In the genomic region with DNA sequence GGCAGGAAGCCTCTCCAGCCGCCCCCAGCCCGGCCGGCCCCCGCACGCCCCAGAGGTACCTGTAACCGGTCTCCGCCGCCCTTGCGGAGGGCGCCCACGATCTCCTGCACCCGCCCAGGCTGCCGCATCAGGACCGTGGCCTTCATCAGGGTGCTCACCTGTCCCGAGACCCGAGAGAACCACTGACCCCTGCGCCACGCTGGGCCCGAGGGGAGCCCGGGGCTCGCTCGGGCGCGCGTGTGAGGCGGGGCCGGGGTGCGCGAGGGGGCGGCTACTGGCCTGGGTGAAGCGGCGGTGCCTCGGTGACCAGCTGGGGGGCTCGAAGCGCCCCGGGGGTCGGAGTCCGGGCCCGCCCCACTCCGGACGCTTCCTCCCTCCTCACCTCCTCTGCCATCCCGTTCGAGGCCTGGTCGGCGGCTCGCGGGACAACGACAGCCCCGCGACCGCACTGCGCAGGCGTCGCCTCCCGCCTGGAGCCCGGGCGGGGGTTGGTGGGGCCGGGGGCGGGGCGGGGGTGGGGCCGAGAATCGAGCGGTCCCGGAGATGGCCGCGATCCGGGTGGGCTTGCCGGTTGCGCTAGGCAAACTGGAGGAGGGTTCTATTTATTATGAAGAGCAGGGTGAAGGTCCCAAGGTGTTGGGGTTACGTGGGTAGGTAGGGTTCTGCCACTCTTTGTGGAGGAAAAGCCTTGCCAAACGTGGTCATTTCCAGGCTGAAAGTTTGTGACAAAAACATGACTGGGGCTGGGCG, we compare ENCODE assay signal across 1 cellular context.
A peak's percentile ranks its signal among the peaks of the same experiment; 100 is the strongest.
TF ChIP-seq lines count a peak whose summit lies in the region.

A gene (minus strand): TSS at position 433 of the 750 bp plus-strand sequence. CDS start 39 bp downstream, at position 394.

TF ChIP-seq in HepG2, 621 proteins besides CTCF, POLR2A, EP300 and RAD21 (continued from another document):
- TF ChIP-seq, protein P1, sequence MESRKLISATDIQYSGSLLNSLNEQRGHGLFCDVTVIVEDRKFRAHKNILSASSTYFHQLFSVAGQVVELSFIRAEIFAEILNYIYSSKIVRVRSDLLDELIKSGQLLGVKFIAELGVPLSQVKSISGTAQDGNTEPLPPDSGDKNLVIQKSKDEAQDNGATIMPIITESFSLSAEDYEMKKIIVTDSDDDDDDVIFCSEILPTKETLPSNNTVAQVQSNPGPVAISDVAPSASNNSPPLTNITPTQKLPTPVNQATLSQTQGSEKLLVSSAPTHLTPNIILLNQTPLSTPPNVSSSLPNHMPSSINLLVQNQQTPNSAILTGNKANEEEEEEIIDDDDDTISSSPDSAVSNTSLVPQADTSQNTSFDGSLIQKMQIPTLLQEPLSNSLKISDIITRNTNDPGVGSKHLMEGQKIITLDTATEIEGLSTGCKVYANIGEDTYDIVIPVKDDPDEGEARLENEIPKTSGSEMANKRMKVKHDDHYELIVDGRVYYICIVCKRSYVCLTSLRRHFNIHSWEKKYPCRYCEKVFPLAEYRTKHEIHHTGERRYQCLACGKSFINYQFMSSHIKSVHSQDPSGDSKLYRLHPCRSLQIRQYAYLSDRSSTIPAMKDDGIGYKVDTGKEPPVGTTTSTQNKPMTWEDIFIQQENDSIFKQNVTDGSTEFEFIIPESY (CRISPR knock-in tag; IDR thresholded peaks at IDR 0.05) = no peak
- TF ChIP-seq ZSCAN20 (CRISPR knock-in tag; IDR thresholded peaks at IDR 0.05; ENCODE audit: borderline replicate concordance) (peak; percentile 54; the same call in 1 of the 2 replicates), ARNTL (CRISPR knock-in tag; IDR thresholded peaks at IDR 0.05) (no peak), WIZ (CRISPR knock-in tag; IDR thresholded peaks at IDR 0.05) (peak; percentile 60; the same call in 1 of the 2 replicates), HMG20B (CRISPR knock-in tag; conservative IDR thresholded peaks at IDR 0.05) (no peak), EZH2 (conservative IDR thresholded peaks at IDR 0.05; ENCODE audit: low read depth, low read length) (no peak), ZNF766 (CRISPR knock-in tag; IDR thresholded peaks at IDR 0.05; ENCODE audit: borderline replicate concordance) (no peak), RARA (CRISPR knock-in tag; IDR thresholded peaks at IDR 0.05) (0 out of 2 replicates have a peak, but pooled peaks have one; percentile 5), MAZ (IDR thresholded peaks at IDR 0.05; ENCODE audit: borderline replicate concordance, low read depth, low read length) (0 out of 2 replicates have a peak, but pooled peaks have one; percentile 13), MAZ (CRISPR knock-in tag; IDR thresholded peaks at IDR 0.05; ENCODE audit: low read depth) (peak; percentile 80), NKX3-1 (CRISPR knock-in tag; IDR thresholded peaks at IDR 0.05) (no peak), SP2 (CRISPR knock-in tag; IDR thresholded peaks at IDR 0.05) (no peak), ELF4 (CRISPR knock-in tag; IDR thresholded peaks at IDR 0.05; ENCODE audit: borderline replicate concordance) (no peak; the same call in 1 of the 2 replicates), RXRB (CRISPR knock-in tag; IDR thresholded peaks at IDR 0.05; ENCODE audit: borderline replicate concordance) (no peak; the same call in 1 of the 2 replicates), NFKBIZ (CRISPR knock-in tag; IDR thresholded peaks at IDR 0.05) (no peak), ZSCAN12 (CRISPR knock-in tag; IDR thresholded peaks at IDR 0.05) (no peak), ATAD3A (CRISPR knock-in tag; IDR thresholded peaks at IDR 0.05) (no peak), ZNF17 (CRISPR knock-in tag; IDR thresholded peaks at IDR 0.05) (no peak), IRF2 (CRISPR knock-in tag; IDR thresholded peaks at IDR 0.05) (no peak), SP140L (CRISPR knock-in tag; IDR thresholded peaks at IDR 0.05; ENCODE audit: borderline replicate concordance) (no peak), ZSCAN21 (CRISPR knock-in tag; IDR thresholded peaks at IDR 0.05; ENCODE audit: borderline replicate concordance) (peak; percentile 32; the same call in 1 of the 2 replicates)
- TF ChIP-seq, protein P2, sequence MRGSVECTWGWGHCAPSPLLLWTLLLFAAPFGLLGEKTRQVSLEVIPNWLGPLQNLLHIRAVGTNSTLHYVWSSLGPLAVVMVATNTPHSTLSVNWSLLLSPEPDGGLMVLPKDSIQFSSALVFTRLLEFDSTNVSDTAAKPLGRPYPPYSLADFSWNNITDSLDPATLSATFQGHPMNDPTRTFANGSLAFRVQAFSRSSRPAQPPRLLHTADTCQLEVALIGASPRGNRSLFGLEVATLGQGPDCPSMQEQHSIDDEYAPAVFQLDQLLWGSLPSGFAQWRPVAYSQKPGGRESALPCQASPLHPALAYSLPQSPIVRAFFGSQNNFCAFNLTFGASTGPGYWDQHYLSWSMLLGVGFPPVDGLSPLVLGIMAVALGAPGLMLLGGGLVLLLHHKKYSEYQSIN (CRISPR knock-in tag; IDR thresholded peaks at IDR 0.05; ENCODE audit: borderline replicate concordance) = no peak
- TF ChIP-seq, protein P3, sequence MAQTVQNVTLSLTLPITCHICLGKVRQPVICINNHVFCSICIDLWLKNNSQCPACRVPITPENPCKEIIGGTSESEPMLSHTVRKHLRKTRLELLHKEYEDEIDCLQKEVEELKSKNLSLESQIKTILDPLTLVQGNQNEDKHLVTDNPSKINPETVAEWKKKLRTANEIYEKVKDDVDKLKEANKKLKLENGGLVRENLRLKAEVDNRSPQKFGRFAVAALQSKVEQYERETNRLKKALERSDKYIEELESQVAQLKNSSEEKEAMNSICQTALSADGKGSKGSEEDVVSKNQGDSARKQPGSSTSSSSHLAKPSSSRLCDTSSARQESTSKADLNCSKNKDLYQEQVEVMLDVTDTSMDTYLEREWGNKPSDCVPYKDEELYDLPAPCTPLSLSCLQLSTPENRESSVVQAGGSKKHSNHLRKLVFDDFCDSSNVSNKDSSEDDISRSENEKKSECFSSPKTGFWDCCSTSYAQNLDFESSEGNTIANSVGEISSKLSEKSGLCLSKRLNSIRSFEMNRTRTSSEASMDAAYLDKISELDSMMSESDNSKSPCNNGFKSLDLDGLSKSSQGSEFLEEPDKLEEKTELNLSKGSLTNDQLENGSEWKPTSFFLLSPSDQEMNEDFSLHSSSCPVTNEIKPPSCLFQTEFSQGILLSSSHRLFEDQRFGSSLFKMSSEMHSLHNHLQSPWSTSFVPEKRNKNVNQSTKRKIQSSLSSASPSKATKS (CRISPR knock-in tag; IDR thresholded peaks at IDR 0.05) = no peak
- TF ChIP-seq, protein P4, sequence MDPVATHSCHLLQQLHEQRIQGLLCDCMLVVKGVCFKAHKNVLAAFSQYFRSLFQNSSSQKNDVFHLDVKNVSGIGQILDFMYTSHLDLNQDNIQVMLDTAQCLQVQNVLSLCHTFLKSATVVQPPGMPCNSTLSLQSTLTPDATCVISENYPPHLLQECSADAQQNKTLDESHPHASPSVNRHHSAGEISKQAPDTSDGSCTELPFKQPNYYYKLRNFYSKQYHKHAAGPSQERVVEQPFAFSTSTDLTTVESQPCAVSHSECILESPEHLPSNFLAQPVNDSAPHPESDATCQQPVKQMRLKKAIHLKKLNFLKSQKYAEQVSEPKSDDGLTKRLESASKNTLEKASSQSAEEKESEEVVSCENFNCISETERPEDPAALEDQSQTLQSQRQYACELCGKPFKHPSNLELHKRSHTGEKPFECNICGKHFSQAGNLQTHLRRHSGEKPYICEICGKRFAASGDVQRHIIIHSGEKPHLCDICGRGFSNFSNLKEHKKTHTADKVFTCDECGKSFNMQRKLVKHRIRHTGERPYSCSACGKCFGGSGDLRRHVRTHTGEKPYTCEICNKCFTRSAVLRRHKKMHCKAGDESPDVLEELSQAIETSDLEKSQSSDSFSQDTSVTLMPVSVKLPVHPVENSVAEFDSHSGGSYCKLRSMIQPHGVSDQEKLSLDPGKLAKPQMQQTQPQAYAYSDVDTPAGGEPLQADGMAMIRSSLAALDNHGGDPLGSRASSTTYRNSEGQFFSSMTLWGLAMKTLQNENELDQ (CRISPR knock-in tag; IDR thresholded peaks at IDR 0.05; ENCODE audit: borderline replicate concordance) = no peak
- TF ChIP-seq, protein P5, sequence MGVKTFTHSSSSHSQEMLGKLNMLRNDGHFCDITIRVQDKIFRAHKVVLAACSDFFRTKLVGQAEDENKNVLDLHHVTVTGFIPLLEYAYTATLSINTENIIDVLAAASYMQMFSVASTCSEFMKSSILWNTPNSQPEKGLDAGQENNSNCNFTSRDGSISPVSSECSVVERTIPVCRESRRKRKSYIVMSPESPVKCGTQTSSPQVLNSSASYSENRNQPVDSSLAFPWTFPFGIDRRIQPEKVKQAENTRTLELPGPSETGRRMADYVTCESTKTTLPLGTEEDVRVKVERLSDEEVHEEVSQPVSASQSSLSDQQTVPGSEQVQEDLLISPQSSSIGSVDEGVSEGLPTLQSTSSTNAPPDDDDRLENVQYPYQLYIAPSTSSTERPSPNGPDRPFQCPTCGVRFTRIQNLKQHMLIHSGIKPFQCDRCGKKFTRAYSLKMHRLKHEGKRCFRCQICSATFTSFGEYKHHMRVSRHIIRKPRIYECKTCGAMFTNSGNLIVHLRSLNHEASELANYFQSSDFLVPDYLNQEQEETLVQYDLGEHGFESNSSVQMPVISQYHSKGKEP (CRISPR knock-in tag; IDR thresholded peaks at IDR 0.05) = 0 out of 2 replicates have a peak, but pooled peaks have one; percentile 44
- TF ChIP-seq, protein P6, sequence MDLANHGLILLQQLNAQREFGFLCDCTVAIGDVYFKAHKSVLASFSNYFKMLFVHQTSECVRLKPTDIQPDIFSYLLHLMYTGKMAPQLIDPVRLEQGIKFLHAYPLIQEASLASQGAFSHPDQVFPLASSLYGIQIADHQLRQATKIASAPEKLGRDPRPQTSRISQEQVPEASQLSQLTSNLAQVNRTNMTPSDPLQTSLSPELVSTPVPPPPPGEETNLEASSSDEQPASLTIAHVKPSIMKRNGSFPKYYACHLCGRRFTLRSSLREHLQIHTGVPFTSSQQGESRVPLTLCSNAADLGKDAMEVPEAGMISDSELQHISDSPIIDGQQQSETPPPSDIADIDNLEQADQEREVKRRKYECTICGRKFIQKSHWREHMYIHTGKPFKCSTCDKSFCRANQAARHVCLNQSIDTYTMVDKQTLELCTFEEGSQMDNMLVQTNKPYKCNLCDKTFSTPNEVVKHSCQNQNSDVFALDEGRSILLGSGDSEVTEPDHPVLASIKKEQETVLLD (CRISPR knock-in tag; IDR thresholded peaks at IDR 0.05; ENCODE audit: low read depth) = no peak
- TF ChIP-seq, protein P7, sequence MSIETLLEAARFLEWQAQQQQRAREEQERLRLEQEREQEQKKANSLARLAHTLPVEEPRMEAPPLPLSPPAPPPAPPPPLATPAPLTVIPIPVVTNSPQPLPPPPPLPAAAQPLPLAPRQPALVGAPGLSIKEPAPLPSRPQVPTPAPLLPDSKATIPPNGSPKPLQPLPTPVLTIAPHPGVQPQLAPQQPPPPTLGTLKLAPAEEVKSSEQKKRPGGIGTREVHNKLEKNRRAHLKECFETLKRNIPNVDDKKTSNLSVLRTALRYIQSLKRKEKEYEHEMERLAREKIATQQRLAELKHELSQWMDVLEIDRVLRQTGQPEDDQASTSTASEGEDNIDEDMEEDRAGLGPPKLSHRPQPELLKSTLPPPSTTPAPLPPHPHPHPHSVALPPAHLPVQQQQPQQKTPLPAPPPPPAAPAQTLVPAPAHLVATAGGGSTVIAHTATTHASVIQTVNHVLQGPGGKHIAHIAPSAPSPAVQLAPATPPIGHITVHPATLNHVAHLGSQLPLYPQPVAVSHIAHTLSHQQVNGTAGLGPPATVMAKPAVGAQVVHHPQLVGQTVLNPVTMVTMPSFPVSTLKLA (IDR thresholded peaks at IDR 0.05) = no peak
- TF ChIP-seq, protein P8, sequence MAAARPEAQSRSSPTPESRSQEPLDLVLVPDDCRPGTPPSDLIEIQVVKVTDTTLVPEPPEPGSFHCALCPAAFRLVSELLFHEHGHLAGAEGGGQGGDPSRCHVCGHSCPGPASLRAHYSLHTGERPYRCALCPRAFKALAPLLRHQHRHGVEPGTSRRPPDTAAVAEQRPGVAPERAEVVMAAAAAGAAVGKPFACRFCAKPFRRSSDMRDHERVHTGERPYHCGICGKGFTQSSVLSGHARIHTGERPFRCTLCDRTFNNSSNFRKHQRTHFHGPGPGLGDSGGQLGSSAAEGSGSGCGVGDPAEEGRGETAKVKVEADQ (CRISPR knock-in tag; IDR thresholded peaks at IDR 0.05; ENCODE audit: borderline replicate concordance) = peak; percentile 92
TF ChIP-seq in HepG2: peak in this region for 153.
